ENCODE assay signal across 1 cellular context in genomic region chr4:83266689-83267088, GRCh38.
TF ChIP-seq lines count a peak whose summit lies in the region.

No MANE protein-coding gene starts in this region.

TF ChIP-seq in SK-N-SH, 30 proteins besides CTCF, POLR2A, EP300 and RAD21 (continued from another document):
- TF ChIP-seq USF2 (IDR thresholded peaks at IDR 0.05; ENCODE audit: borderline replicate concordance, low read depth, low read length) (no peak), TEAD4 (IDR thresholded peaks at IDR 0.05; ENCODE audit: borderline replicate concordance, insufficient read depth) (no peak), JUND (IDR thresholded peaks at IDR 0.05) (no peak), RXRA (IDR thresholded peaks at IDR 0.05; ENCODE audit: borderline replicate concordance, low read depth) (no peak), EZH2phosphoT487 (IDR thresholded peaks at IDR 0.05; ENCODE audit: borderline replicate concordance, low read depth) (no peak), PBX3 (IDR thresholded peaks at IDR 0.05) (peak; percentile 75), FOXM1 (IDR thresholded peaks at IDR 0.05; ENCODE audit: low read depth) (peak; percentile 76; the same call in 1 of the 2 replicates), ELF1 (IDR thresholded peaks at IDR 0.05) (no peak), RFX5 (IDR thresholded peaks at IDR 0.05; ENCODE audit: low read length) (no peak), RCOR1 (IDR thresholded peaks at IDR 0.05; ENCODE audit: low read length) (no peak), GATA2 (CRISPR knock-in tag; IDR thresholded peaks at IDR 0.05) (no peak), YY1 (IDR thresholded peaks at IDR 0.05; ENCODE audit: low read depth) (no peak), IRF3 (IDR thresholded peaks at IDR 0.05; ENCODE audit: low read depth, low read length) (no peak), SIN3A (IDR thresholded peaks at IDR 0.05; ENCODE audit: borderline replicate concordance, low read depth, low read length) (no peak), FOSL2 (IDR thresholded peaks at IDR 0.05; ENCODE audit: borderline replicate concordance, low read depth) (0 out of 2 replicates have a peak, but pooled peaks have one; percentile 11), ZBTB33 (IDR thresholded peaks at IDR 0.05; ENCODE audit: borderline replicate concordance, low read depth) (no peak), NFIC (IDR thresholded peaks at IDR 0.05; ENCODE audit: borderline replicate concordance) (no peak)
